21 cellular contexts compared by ENCODE assay signal in genomic region chr18:56086176-56086575, GRCh38.
"Had no signal": no experiment of that assay in that cellular context is flagged by ENCODE, and none has a peak within 500 bp of the region (broad histone marks: within the 10 kb centered on the region; RNA-seq: fewer than 3 reads in every experiment).

No MANE protein-coding gene starts in this region.

- H3K27ac ChIP-seq: adrenal gland, WERI-Rb-1 had no signal

- H3K36me3 ChIP-seq: adrenal gland, WERI-Rb-1 had no signal

- FAIRE-seq: RCC 7860 had no signal

- DNase-seq: activated CD4-positive, alpha-beta memory T cell treated with anti-CD3 and anti-CD28 coated beads, Interleukin-2, amount 10 ng/mL, durations not matched to agents 7 days and 5 days; activated CD4-positive, alpha-beta T cell treated with anti-CD3 and anti-CD28 coated beads for 36 hours; activated CD4-positive, alpha-beta T cell treated with anti-CD3 and anti-CD28 coated beads, Interleukin-2, amount 50 U/mL, for 1 hour; activated gamma-delta T cell treated with Interleukin-2 at 50 U/mL for 16 hours; activated naive CD4-positive, alpha-beta T cell treated with anti-CD3 and anti-CD28 coated beads, Interleukin-2, amount 10 ng/mL, durations not matched to agents 7 days and 5 days; activated naive CD8-positive, alpha-beta T cell treated with anti-CD3 and anti-CD28 coated beads, Interleukin-2, amount 10 ng/mL, durations not matched to agents 7 days and 5 days; activated T-cell treated with anti-CD3 and anti-CD28 coated beads for 4 hours; activated T-cell treated with anti-CD3 and anti-CD28 coated beads, Interleukin-2, amount 50 U/mL, for 48 hours; anterior cingulate cortex; Kasumi-1; NCI-H1048; NCI-H146; NCI-H187 treated with DMSO at 0.1 percent for 48 hours; NCI-H2081 treated with DMSO at 0.1 percent for 48 hours; NCI-H524; PC-3; SIG-M5; T-helper 17 cell; WERI-Rb-1 had no signal

- ATAC-seq: activated CD4-positive, alpha-beta T cell treated with anti-CD3 and anti-CD28 coated beads for 36 hours; PC-3; T-helper 17 cell had no signal

- H3K9me3 ChIP-seq: adrenal gland had no signal

- H3K27me3 ChIP-seq: adrenal gland had no signal

- H3K4me3 ChIP-seq: adrenal gland had no signal
